In the genomic region with DNA sequence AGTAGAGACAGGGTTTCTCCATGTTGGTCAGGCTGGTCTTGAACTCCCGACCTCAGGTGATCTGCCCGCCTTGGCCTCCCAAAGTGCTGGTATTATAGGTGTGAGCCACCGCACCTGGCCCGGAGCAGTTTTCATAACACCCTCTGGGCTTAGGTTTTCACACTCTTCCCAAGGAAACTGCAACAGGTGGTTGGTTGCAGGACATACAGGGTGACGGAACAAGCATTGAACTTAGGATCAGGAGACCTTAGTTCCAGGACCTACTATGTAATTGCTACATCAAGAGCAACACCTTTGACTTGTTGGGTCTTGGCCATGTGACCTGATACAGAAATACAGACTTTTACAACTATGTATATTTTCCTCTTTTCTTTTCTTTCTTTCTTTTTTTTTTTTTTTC, we compare ENCODE assay signal across 30 cellular contexts.
"Had no signal": no experiment of that assay in that cellular context is flagged by ENCODE, and none has a peak within 500 bp of the region (broad histone marks: within the 10 kb centered on the region; RNA-seq: fewer than 3 reads in every experiment).

No MANE protein-coding gene starts in this region.

- DNase-seq: activated CD4-positive, alpha-beta memory T cell treated with anti-CD3 and anti-CD28 coated beads for 36 hours; activated CD4-positive, alpha-beta T cell treated with anti-CD3 and anti-CD28 coated beads for 36 hours; activated CD4-positive, alpha-beta T cell treated with anti-CD3 and anti-CD28 coated beads, Interleukin-2, amount 10 ng/mL, durations not matched to agents 24 days and 14 days; activated CD4-positive, CD25-positive, alpha-beta regulatory T cell; activated CD4-positive, CD25-positive, alpha-beta regulatory T cell treated with anti-CD3 and anti-CD28 coated beads, Interleukin-2, amount 50 U/mL, for 72 hours; activated CD8-positive, alpha-beta memory T cell treated with anti-CD3 and anti-CD28 coated beads, Interleukin-2, amount 10 ng/mL, durations not matched to agents 7 days and 5 days; activated CD8-positive, alpha-beta memory T cell treated with anti-CD3 and anti-CD28 coated beads, Interleukin-2, amount 50 U/mL, for 4 hours; activated CD8-positive, alpha-beta T cell treated with anti-CD3 and anti-CD28 coated beads, Interleukin-2, amount 10 ng/mL, durations not matched to agents 7 days and 5 days; activated gamma-delta T cell; activated naive CD4-positive, alpha-beta T cell; activated naive CD4-positive, alpha-beta T cell treated with anti-CD3 and anti-CD28 coated beads, Interleukin-2, amount 50 U/mL, for 16 hours; activated naive CD8-positive, alpha-beta T cell treated with anti-CD3 and anti-CD28 coated beads for 36 hours; activated naive CD8-positive, alpha-beta T cell treated with anti-CD3 and anti-CD28 coated beads, Interleukin-2, amount 50 U/mL, for 24 hours; activated T-cell treated with anti-CD3 and anti-CD28 coated beads, Interleukin-2, amount 50 U/mL, for 1 hour; activated T-cell treated with anti-CD3 and anti-CD28 coated beads, Interleukin-2, amount 50 U/mL, for 48 hours; adrenal gland; amygdala; aorta; body of pancreas; caudate nucleus; cortex of kidney; dorsolateral prefrontal cortex; effector memory CD4-positive, alpha-beta T cell; esophagus squamous epithelium; foreskin melanocyte; heart right ventricle; T-helper 1 cell; T-helper 2 cell had no signal

- H3K36me3 Mint-ChIP-seq: activated CD4-positive, alpha-beta memory T cell treated with anti-CD3 and anti-CD28 coated beads for 36 hours; activated CD8-positive, alpha-beta memory T cell treated with anti-CD3 and anti-CD28 coated beads, Interleukin-2, amount 10 ng/mL, durations not matched to agents 7 days and 5 days; activated naive CD8-positive, alpha-beta T cell treated with anti-CD3 and anti-CD28 coated beads for 36 hours had no signal

- H3K9me3 ChIP-seq: adrenal gland, body of pancreas, esophagus squamous epithelium, gastroesophageal sphincter, heart right ventricle had no signal

- H3K27me3 Mint-ChIP-seq: activated CD4-positive, alpha-beta memory T cell treated with anti-CD3 and anti-CD28 coated beads for 36 hours; activated CD4-positive, alpha-beta T cell treated with anti-CD3 and anti-CD28 coated beads for 36 hours; activated CD4-positive, alpha-beta T cell treated with anti-CD3 and anti-CD28 coated beads, Interleukin-2, amount 10 ng/mL, durations not matched to agents 24 days and 14 days; activated CD8-positive, alpha-beta memory T cell treated with anti-CD3 and anti-CD28 coated beads, Interleukin-2, amount 10 ng/mL, durations not matched to agents 7 days and 5 days; activated naive CD8-positive, alpha-beta T cell treated with anti-CD3 and anti-CD28 coated beads for 36 hours; activated naive CD8-positive, alpha-beta T cell treated with anti-CD3 and anti-CD28 coated beads, Interleukin-2, amount 50 U/mL, for 24 hours had no signal

- H3K4me1 ChIP-seq: adrenal gland, gastroesophageal sphincter had no signal

- H3K9me3 Mint-ChIP-seq: activated CD4-positive, alpha-beta memory T cell treated with anti-CD3 and anti-CD28 coated beads for 36 hours; activated CD4-positive, alpha-beta T cell treated with anti-CD3 and anti-CD28 coated beads, Interleukin-2, amount 10 ng/mL, durations not matched to agents 24 days and 14 days; activated naive CD8-positive, alpha-beta T cell treated with anti-CD3 and anti-CD28 coated beads for 36 hours; activated naive CD8-positive, alpha-beta T cell treated with anti-CD3 and anti-CD28 coated beads, Interleukin-2, amount 50 U/mL, for 24 hours had no signal

- H3K27ac Mint-ChIP-seq: activated CD4-positive, alpha-beta memory T cell treated with anti-CD3 and anti-CD28 coated beads for 36 hours; activated CD4-positive, alpha-beta T cell treated with anti-CD3 and anti-CD28 coated beads for 36 hours; activated CD4-positive, alpha-beta T cell treated with anti-CD3 and anti-CD28 coated beads, Interleukin-2, amount 10 ng/mL, durations not matched to agents 24 days and 14 days; activated CD8-positive, alpha-beta memory T cell treated with anti-CD3 and anti-CD28 coated beads, Interleukin-2, amount 10 ng/mL, durations not matched to agents 7 days and 5 days; activated CD8-positive, alpha-beta T cell treated with anti-CD3 and anti-CD28 coated beads, Interleukin-2, amount 10 ng/mL, durations not matched to agents 7 days and 5 days; activated naive CD8-positive, alpha-beta T cell treated with anti-CD3 and anti-CD28 coated beads for 36 hours; activated naive CD8-positive, alpha-beta T cell treated with anti-CD3 and anti-CD28 coated beads, Interleukin-2, amount 50 U/mL, for 24 hours had no signal

- H3K27me3 ChIP-seq: adrenal gland, body of pancreas, dorsolateral prefrontal cortex, esophagus squamous epithelium, gastroesophageal sphincter, heart right ventricle, hepatocyte had no signal

- H3K36me3 ChIP-seq: adrenal gland, esophagus squamous epithelium, gastroesophageal sphincter, heart right ventricle had no signal

- H3K27ac ChIP-seq: adrenal gland, body of pancreas, dorsolateral prefrontal cortex, esophagus squamous epithelium, gastroesophageal sphincter, heart right ventricle, hepatocyte had no signal

- ATAC-seq: activated CD4-positive, alpha-beta T cell treated with anti-CD3 and anti-CD28 coated beads for 36 hours; activated CD8-positive, alpha-beta memory T cell treated with anti-CD3 and anti-CD28 coated beads, Interleukin-2, amount 10 ng/mL, durations not matched to agents 7 days and 5 days; activated CD8-positive, alpha-beta T cell treated with anti-CD3 and anti-CD28 coated beads, Interleukin-2, amount 10 ng/mL, durations not matched to agents 7 days and 5 days; activated naive CD8-positive, alpha-beta T cell treated with anti-CD3 and anti-CD28 coated beads, Interleukin-2, amount 50 U/mL, for 24 hours; body of pancreas; gastroesophageal sphincter; heart right ventricle had no signal

- H3K4me3 ChIP-seq: adrenal gland, body of pancreas, dorsolateral prefrontal cortex, esophagus squamous epithelium, gastroesophageal sphincter, heart right ventricle, hepatocyte had no signal

- H3K4me3 Mint-ChIP-seq: activated CD4-positive, alpha-beta memory T cell treated with anti-CD3 and anti-CD28 coated beads for 36 hours; activated CD4-positive, alpha-beta T cell treated with anti-CD3 and anti-CD28 coated beads for 36 hours; activated CD4-positive, alpha-beta T cell treated with anti-CD3 and anti-CD28 coated beads, Interleukin-2, amount 10 ng/mL, durations not matched to agents 24 days and 14 days; activated CD8-positive, alpha-beta memory T cell treated with anti-CD3 and anti-CD28 coated beads, Interleukin-2, amount 10 ng/mL, durations not matched to agents 7 days and 5 days; activated CD8-positive, alpha-beta T cell treated with anti-CD3 and anti-CD28 coated beads, Interleukin-2, amount 10 ng/mL, durations not matched to agents 7 days and 5 days; activated naive CD8-positive, alpha-beta T cell treated with anti-CD3 and anti-CD28 coated beads for 36 hours; activated naive CD8-positive, alpha-beta T cell treated with anti-CD3 and anti-CD28 coated beads, Interleukin-2, amount 50 U/mL, for 24 hours had no signal
